Comparison of ENCODE assay signal across 33 cellular contexts in the genomic region with DNA sequence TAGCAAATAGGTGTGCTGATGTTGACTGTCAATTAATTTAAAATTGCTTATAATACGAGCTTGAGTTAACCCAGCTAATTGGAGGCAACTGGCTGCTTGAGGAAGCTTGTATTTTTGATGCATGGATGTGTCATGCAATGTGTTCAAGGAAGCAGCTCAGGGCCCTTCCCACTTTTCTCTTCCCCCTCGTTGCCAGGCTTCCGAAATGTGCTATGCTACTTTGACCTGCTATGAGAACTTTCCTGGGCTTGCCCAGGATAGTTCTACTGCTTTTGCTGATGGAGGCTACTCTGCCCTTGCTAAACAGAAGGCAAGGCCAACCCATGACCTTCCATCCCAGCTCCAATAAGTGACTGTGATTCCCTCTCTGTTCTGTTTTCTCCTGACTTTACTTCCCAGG. TPM values are rescaled to one million over a fixed set of nuclear protein-coding genes. Genes with fewer than 3 reads are reported as not detected.
"Had no signal": no experiment of that assay in that cellular context is flagged by ENCODE, and none has a peak within 500 bp of the region (broad histone marks: within the 10 kb centered on the region; RNA-seq: fewer than 3 reads in every experiment).

No MANE protein-coding gene starts in this region.

- H3K4me1 Mint-ChIP-seq: activated CD4-positive, alpha-beta T cell treated with anti-CD3 and anti-CD28 coated beads for 36 hours; activated CD4-positive, alpha-beta T cell treated with anti-CD3 and anti-CD28 coated beads, Interleukin-2, amount 10 ng/mL, durations not matched to agents 7 days and 5 days; central memory CD8-positive, alpha-beta T cell had no signal

- H3K9me3 Mint-ChIP-seq: activated CD4-positive, alpha-beta T cell treated with anti-CD3 and anti-CD28 coated beads, Interleukin-2, amount 10 ng/mL, durations not matched to agents 7 days and 5 days; activated naive CD4-positive, alpha-beta T cell treated with anti-CD3 and anti-CD28 coated beads for 36 hours; activated naive CD4-positive, alpha-beta T cell treated with anti-CD3 and anti-CD28 coated beads, Interleukin-2, amount 50 U/mL, for 72 hours; activated T-cell treated with anti-CD3 and anti-CD28 coated beads, Interleukin-2, amount 50 U/mL, for 24 hours; T-helper 1 cell treated with Interleukin-12 subunit alpha and Interleukin-12 subunit beta and Interleukin-4 antibody, amounts not matched to agents 30 μg/mL and 1 μg/mL, for 36 hours; T-helper 2 cell treated with Interferon-gamma antibody and Interleukin-4, amounts not matched to agents 5 μg/mL and 100 μg/mL, for 36 hours; WTC11 had no signal

- DNase-seq: activated CD4-positive, alpha-beta T cell treated with anti-CD3 and anti-CD28 coated beads for 36 hours; activated CD4-positive, alpha-beta T cell treated with anti-CD3 and anti-CD28 coated beads, Interleukin-2, amount 10 ng/mL, durations not matched to agents 7 days and 5 days; activated CD4-positive, alpha-beta T cell treated with anti-CD3 and anti-CD28 coated beads, Interleukin-2, amount 50 U/mL, for 48 hours; activated CD8-positive, alpha-beta T cell treated with anti-CD3 and anti-CD28 coated beads, Interleukin-2, amount 10 ng/mL, durations not matched to agents 7 days and 5 days; activated gamma-delta T cell treated with Interleukin-2 at 50 U/mL for 16 hours; activated naive CD4-positive, alpha-beta T cell treated with anti-CD3 and anti-CD28 coated beads for 36 hours; activated T-cell treated with anti-CD3 and anti-CD28 coated beads, Interleukin-2, amount 50 U/mL, for 24 hours; Kasumi-1; MG63; NCI-H1048; NCI-H1105 treated with DMSO at 0.1 percent for 48 hours; NCI-H1436; NCI-H1694; NCI-H1930; NCI-H2081 treated with DMSO at 0.1 percent for 48 hours; NCI-H345; NCI-H524 treated with DMSO at 0.1 percent for 48 hours; NK-92 treated with Interleukin-12 subunit alpha and Interleukin-12 subunit beta, amount 100 ng/mL, for 24 hours; PC-3; Peyer's patch; RPMI8226; SHP77 treated with DMSO at 0.1 percent for 48 hours; SK-N-SH had no signal

- H3K27me3 ChIP-seq: adrenal gland, brain microvascular endothelial cell, cardiac muscle cell, MG63, Peyer's patch, SJSA1 had no signal

- H3K4me1 ChIP-seq: adrenal gland, Peyer's patch had no signal

- H3K4me3 ChIP-seq: adrenal gland, cardiac muscle cell, MG63, Peyer's patch, SJSA1 had no signal

- H3K36me3 Mint-ChIP-seq: activated naive CD4-positive, alpha-beta T cell treated with anti-CD3 and anti-CD28 coated beads, Interleukin-2, amount 50 U/mL, for 72 hours; WTC11 had no signal

- H3K27ac Mint-ChIP-seq: activated CD4-positive, alpha-beta T cell treated with anti-CD3 and anti-CD28 coated beads for 36 hours; activated CD4-positive, alpha-beta T cell treated with anti-CD3 and anti-CD28 coated beads, Interleukin-2, amount 10 ng/mL, durations not matched to agents 7 days and 5 days; activated CD8-positive, alpha-beta T cell treated with anti-CD3 and anti-CD28 coated beads, Interleukin-2, amount 10 ng/mL, durations not matched to agents 7 days and 5 days; activated naive CD4-positive, alpha-beta T cell treated with anti-CD3 and anti-CD28 coated beads for 36 hours; activated naive CD4-positive, alpha-beta T cell treated with anti-CD3 and anti-CD28 coated beads, Interleukin-2, amount 50 U/mL, for 72 hours; activated T-cell treated with anti-CD3 and anti-CD28 coated beads, Interleukin-2, amount 50 U/mL, for 24 hours; T-helper 1 cell treated with Interleukin-12 subunit alpha and Interleukin-12 subunit beta and Interleukin-4 antibody, amounts not matched to agents 30 μg/mL and 1 μg/mL, for 36 hours; T-helper 2 cell treated with Interferon-gamma antibody and Interleukin-4, amounts not matched to agents 5 μg/mL and 100 μg/mL, for 36 hours; WTC11 had no signal

- ATAC-seq: activated CD4-positive, alpha-beta T cell treated with anti-CD3 and anti-CD28 coated beads for 36 hours; activated CD4-positive, CD25-positive, alpha-beta regulatory T cell treated with anti-CD3 and anti-CD28 coated beads, Interleukin-2, amount 50 U/mL, for 24 hours; activated CD8-positive, alpha-beta T cell treated with anti-CD3 and anti-CD28 coated beads, Interleukin-2, amount 10 ng/mL, durations not matched to agents 7 days and 5 days; activated naive CD4-positive, alpha-beta T cell treated with anti-CD3 and anti-CD28 coated beads, Interleukin-2, amount 50 U/mL, for 72 hours; PC-3; WTC11 had no signal

- H3K27ac ChIP-seq: adrenal gland, brain microvascular endothelial cell, cardiac muscle cell, Peyer's patch, SJSA1 had no signal

- H3K36me3 ChIP-seq: adrenal gland, brain microvascular endothelial cell, cardiac muscle cell, MG63, Peyer's patch, SJSA1 had no signal

- H3K9ac ChIP-seq: SK-N-SH had no signal

- H3K9me3 ChIP-seq: adrenal gland, MG63, Peyer's patch, SJSA1, SK-N-SH had no signal

- H3K4me3 Mint-ChIP-seq: activated CD4-positive, alpha-beta T cell treated with anti-CD3 and anti-CD28 coated beads for 36 hours; activated CD4-positive, alpha-beta T cell treated with anti-CD3 and anti-CD28 coated beads, Interleukin-2, amount 10 ng/mL, durations not matched to agents 7 days and 5 days; activated CD8-positive, alpha-beta T cell treated with anti-CD3 and anti-CD28 coated beads, Interleukin-2, amount 10 ng/mL, durations not matched to agents 7 days and 5 days; activated naive CD4-positive, alpha-beta T cell treated with anti-CD3 and anti-CD28 coated beads for 36 hours; activated T-cell treated with anti-CD3 and anti-CD28 coated beads, Interleukin-2, amount 50 U/mL, for 24 hours; central memory CD8-positive, alpha-beta T cell; T-helper 1 cell treated with Interleukin-12 subunit alpha and Interleukin-12 subunit beta and Interleukin-4 antibody, amounts not matched to agents 30 μg/mL and 1 μg/mL, for 36 hours; T-helper 2 cell treated with Interferon-gamma antibody and Interleukin-4, amounts not matched to agents 5 μg/mL and 100 μg/mL, for 36 hours; WTC11 had no signal

RNA-seq across cellular contexts. Expression of gene PLCE1, which starts 24.4 kb away (rescaled TPM):
- total RNA-seq: activated CD8-positive, alpha-beta T cell treated with anti-CD3 and anti-CD28 coated beads, Interleukin-2, amount 10 ng/mL, durations not matched to agents 7 days and 5 days had no signal
